In genomic region chr1:226064816-226065248, GRCh38 we compare ENCODE assay signal across 8 cellular contexts. TPM values are rescaled to one million over a fixed set of nuclear protein-coding genes. Genes with fewer than 3 reads are reported as not detected.
DNase-seq lines count a peak whose midpoint lies in the region; ATAC-seq and TF ChIP-seq lines count a peak whose summit lies in the region.

No MANE protein-coding gene starts in this region.

- H3K4me3 Mint-ChIP-seq in activated CD8-positive, alpha-beta memory T cell treated with anti-CD3 and anti-CD28 coated beads, Interleukin-2, amount 10 ng/mL, durations not matched to agents 7 days and 5 days: peak overlapping the region; percentile 78
- H3K4me3 Mint-ChIP-seq in chondrocyte (ENCODE audit: unreplicated experiment): peak overlapping the region; percentile 60

- peak; percentile 66 for DNase-seq in activated CD8-positive, alpha-beta memory T cell treated with anti-CD3 and anti-CD28 coated beads, Interleukin-2, amount 10 ng/mL, durations not matched to agents 7 days and 5 days
- DNase-seq in activated CD8-positive, alpha-beta memory T cell treated with anti-CD3 and anti-CD28 coated beads, Interleukin-2, amount 50 U/mL, for 48 hours: no peak
- DNase-seq in LoVo (ENCODE audit: low spot score) (peak; percentile 34), SW480 (ENCODE audit: low spot score) (peak; percentile 70), chondrocyte (ENCODE audit: low spot score) (no peak), lower lobe of right lung (no peak)

- peaks cover 39% of the 10 kb centered on the region for H3K36me3 Mint-ChIP-seq in activated CD8-positive, alpha-beta memory T cell treated with anti-CD3 and anti-CD28 coated beads, Interleukin-2, amount 10 ng/mL, durations not matched to agents 7 days and 5 days
- H3K36me3 Mint-ChIP-seq in chondrocyte (ENCODE audit: low read depth): peaks cover 11% of the 10 kb centered on the region

- H3K27ac ChIP-seq in lower lobe of right lung (no peak overlapping the region), stomach smooth muscle (ENCODE audit: low read length) (no peak overlapping the region)

- H3K9ac ChIP-seq in stomach smooth muscle (ENCODE audit: low read length in 2 of 2): peak overlapping the region in 1 of 2 donors; percentile 29

- H3K4me1 Mint-ChIP-seq in activated CD8-positive, alpha-beta memory T cell treated with anti-CD3 and anti-CD28 coated beads, Interleukin-2, amount 10 ng/mL, durations not matched to agents 7 days and 5 days: peaks cover 45% of the 10 kb centered on the region
- H3K4me1 Mint-ChIP-seq in chondrocyte (ENCODE audit: low read depth): peaks cover 43% of the 10 kb centered on the region

- peak; percentile 78 for TF ChIP-seq CTCF in chondrocyte (IDR thresholded peaks at IDR 0.05)
- TF ChIP-seq CTCF in lower lobe of right lung (IDR thresholded peaks at IDR 0.05): peak; percentile 45

- no peaks in the 10 kb centered on the region for H3K27me3 Mint-ChIP-seq in activated CD8-positive, alpha-beta memory T cell treated with anti-CD3 and anti-CD28 coated beads, Interleukin-2, amount 10 ng/mL, durations not matched to agents 7 days and 5 days
- no peaks in the 10 kb centered on the region for H3K27me3 Mint-ChIP-seq in chondrocyte (ENCODE audit: low read depth)

- H3K27me3 ChIP-seq in lower lobe of right lung (ENCODE audit: low read depth): no peaks in the 10 kb centered on the region
- no peaks in the 10 kb centered on the region for H3K27me3 ChIP-seq in stomach smooth muscle (ENCODE audit: control insufficient read depth in 1 of 2, insufficient read depth in 2 of 2, low read length in 2 of 2)

- no peak for ATAC-seq in activated CD8-positive, alpha-beta memory T cell treated with anti-CD3 and anti-CD28 coated beads, Interleukin-2, amount 10 ng/mL, durations not matched to agents 7 days and 5 days
- ATAC-seq in lower lobe of right lung: peak in 1 of 2 donors; percentile 39
- no peak for ATAC-seq in GM19023 (IDR thresholded peaks at IDR 0.05; ENCODE audit: unreplicated experiment)

- CTCF ChIA-PET in activated CD8-positive, alpha-beta memory T cell treated with anti-CD3 and anti-CD28 coated beads, Interleukin-2, amount 10 ng/mL, durations not matched to agents 7 days and 5 days (lab: Charles Lee): interaction anchor here (0.6 to 5.5 kb wide), 40 partner anchors 9 to 604 kb away, joined by 3 to 83 read pairs (median 5); partner anchors contain the start of genes LIN9, PARP1, SDE2 and SRP9

- H3K9me3 Mint-ChIP-seq in activated CD8-positive, alpha-beta memory T cell treated with anti-CD3 and anti-CD28 coated beads, Interleukin-2, amount 10 ng/mL, durations not matched to agents 7 days and 5 days (ENCODE audit: low read depth): no peaks in the 10 kb centered on the region
- no peaks in the 10 kb centered on the region for H3K9me3 Mint-ChIP-seq in chondrocyte (ENCODE audit: low read depth)

- intact Hi-C loops in lower lobe of right lung (cut with DNase I): loop anchor here (5.0 kb wide), 1 partner anchor 63 kb away; no protein-coding TSS in a partner anchor

- peak overlapping the region; percentile 73 for H3K4me3 ChIP-seq in lower lobe of right lung
- H3K4me3 ChIP-seq in stomach smooth muscle (ENCODE audit: low read length in 2 of 2): peak overlapping the region; percentile 89 to 96

- peak overlapping the region; percentile 85 for H3K27ac Mint-ChIP-seq in activated CD8-positive, alpha-beta memory T cell treated with anti-CD3 and anti-CD28 coated beads, Interleukin-2, amount 10 ng/mL, durations not matched to agents 7 days and 5 days
- H3K27ac Mint-ChIP-seq in chondrocyte (ENCODE audit: unreplicated experiment): peak overlapping the region; percentile 49

- H3K9me3 ChIP-seq in lower lobe of right lung (no peaks in the 10 kb centered on the region), stomach smooth muscle (ENCODE audit: control insufficient read depth in 2 of 2, low read length in 2 of 2) (no peaks in the 10 kb centered on the region)

- peaks cover 66% of the 10 kb centered on the region for H3K4me1 ChIP-seq in lower lobe of right lung
- H3K4me1 ChIP-seq in stomach smooth muscle (ENCODE audit: control insufficient read depth, insufficient read depth, low read length): peaks cover 32% of the 10 kb centered on the region

- peaks cover 49% of the 10 kb centered on the region for H3K36me3 ChIP-seq in lower lobe of right lung
- peaks cover 9 to 11% of the 10 kb centered on the region in 2 donors for H3K36me3 ChIP-seq in stomach smooth muscle (ENCODE audit: control insufficient read depth in 2 of 2, insufficient read depth in 2 of 2, low read length in 2 of 2)

RNA-seq across cellular contexts. Expression of gene H3-3A, which starts 2.3 kb away (rescaled TPM):
- 100 to 1,000 TPM; 384 to 451 TPM for total RNA-seq in activated CD8-positive, alpha-beta memory T cell treated with anti-CD3 and anti-CD28 coated beads, Interleukin-2, amount 10 ng/mL, durations not matched to agents 7 days and 5 days
- total RNA-seq in chondrocyte (307 to 328 TPM (median 315 TPM) in 3 replicates), lower lobe of right lung (504 TPM)

Comparison
In these comparisons a context has a peak if more than half of its experiments do, and no peak if none do; other contexts are left out.
1. DNase-seq: peak in activated CD8-positive, alpha-beta memory T cell treated with anti-CD3 and anti-CD28 coated beads, Interleukin-2, amount 10 ng/mL, durations not matched to agents 7 days and 5 days (single experiment), LoVo (single experiment) and SW480 (single experiment); none in activated CD8-positive, alpha-beta memory T cell treated with anti-CD3 and anti-CD28 coated beads, Interleukin-2, amount 50 U/mL, for 48 hours (single experiment), chondrocyte (single experiment) and lower lobe of right lung (single experiment).